ENCODE assay signal across 8 cellular contexts in the genomic region with DNA sequence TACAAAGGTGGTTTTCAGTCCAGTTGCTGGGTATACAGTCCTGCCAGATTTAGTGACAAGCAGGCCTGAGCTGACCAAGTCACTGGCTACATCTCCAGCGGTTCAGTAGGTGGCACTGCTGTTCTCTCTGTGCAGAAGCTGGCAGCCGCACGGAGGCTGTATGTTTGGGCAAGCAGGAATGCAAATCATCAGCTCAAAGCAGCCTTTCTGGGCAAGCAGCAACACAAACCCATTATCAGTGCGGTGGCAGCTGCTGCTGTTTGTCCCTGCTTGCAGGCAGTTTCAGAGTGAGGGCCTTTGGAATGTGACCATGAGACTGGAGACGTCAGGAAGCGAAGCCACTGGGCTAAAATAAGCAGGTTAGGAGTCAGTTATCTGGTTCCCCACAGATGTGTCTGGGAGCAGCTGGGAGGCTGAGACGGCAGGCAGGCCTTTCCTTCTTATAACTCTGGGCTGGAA.
DNase-seq lines count a peak whose midpoint lies in the region; ATAC-seq and TF ChIP-seq lines count a peak whose summit lies in the region.

No MANE protein-coding gene starts in this region.

- TF ChIP-seq CTCF in astrocyte of the cerebellum (IDR thresholded peaks at IDR 0.05; ENCODE audit: low read depth, low read length, missing control alignments), result peak; percentile 88

- H3K4me3 ChIP-seq in astrocyte of the cerebellum (ENCODE audit: low read depth, low read length) (no peak overlapping the region), skeletal muscle cell (ENCODE audit: low read depth, low read length) (no peak overlapping the region)

- DNase-seq in 8988T, result peak; percentile 54
- peak; percentile 60 for DNase-seq in NCI-H2029 (lab: John Stamatoyannopoulos, UW)
- DNase-seq in T-helper 9 cell, result peak; percentile 49
- DNase-seq in astrocyte of the cerebellum (ENCODE audit: low read depth), result peak; percentile 91
- peak in 49 of 51 donors; percentile 2 to 89 (median 59) for DNase-seq in hypothalamus (lab: John Stamatoyannopoulos, UW)
- DNase-seq in skeletal muscle cell (ENCODE audit: low read depth), result peak; percentile 90

- ATAC-seq in GM18511 (IDR thresholded peaks at IDR 0.05; ENCODE audit: unreplicated experiment), result peak; percentile 100
- ATAC-seq in HG03025 (IDR thresholded peaks at IDR 0.05; ENCODE audit: low FRiP score, unreplicated experiment), result peak; percentile 100

- in situ Hi-C loops in astrocyte of the cerebellum (cut with HindIII; ENCODE audit: low sequenced_read_pairs), result no loop called here
